8 cellular contexts compared by ENCODE assay signal in the genomic region with DNA sequence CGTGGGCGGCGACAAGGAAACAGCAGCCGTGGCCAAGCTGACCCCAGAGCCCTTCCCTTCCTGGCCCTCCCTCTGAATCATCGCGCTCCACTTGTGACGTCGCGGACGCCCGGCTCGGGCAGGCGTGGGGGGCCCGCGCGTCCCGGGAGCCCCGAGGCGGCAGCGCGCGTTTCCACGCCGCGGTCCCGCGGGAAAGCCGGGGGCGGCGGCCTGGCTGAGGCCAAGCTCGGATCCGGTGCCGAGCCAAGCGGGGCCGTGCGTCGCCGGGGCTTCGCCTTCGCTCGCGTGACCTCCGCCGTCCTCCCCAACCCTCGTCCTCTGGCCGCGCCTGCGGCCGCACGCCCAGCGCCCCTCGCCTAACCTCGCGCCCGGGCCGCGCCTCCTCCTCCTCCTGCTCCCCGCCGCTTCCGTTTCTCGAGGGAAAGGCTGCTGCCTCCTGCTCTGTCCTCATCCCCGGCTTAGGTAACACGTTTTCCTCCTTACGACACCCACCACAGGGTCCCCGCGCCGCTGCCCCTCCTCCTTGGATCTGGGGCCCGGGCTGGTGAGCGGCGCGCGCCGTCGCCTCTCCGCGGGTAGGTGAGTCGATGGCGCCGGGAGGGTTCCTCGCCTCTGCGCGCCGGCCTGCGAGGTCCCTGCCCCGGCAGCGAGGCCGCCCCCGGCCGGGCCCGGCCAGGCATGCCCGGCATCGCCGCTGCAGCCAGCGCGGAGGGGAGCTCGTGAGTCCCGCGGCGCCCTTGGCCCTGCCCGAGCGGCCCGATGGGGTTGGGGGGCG. TPM values are rescaled to one million over a fixed set of nuclear protein-coding genes. Genes with fewer than 3 reads are reported as not detected.
DNase-seq lines count a peak whose midpoint lies in the region; ATAC-seq, FAIRE-seq and TF ChIP-seq lines count a peak whose summit lies in the region.

A gene with protein sequence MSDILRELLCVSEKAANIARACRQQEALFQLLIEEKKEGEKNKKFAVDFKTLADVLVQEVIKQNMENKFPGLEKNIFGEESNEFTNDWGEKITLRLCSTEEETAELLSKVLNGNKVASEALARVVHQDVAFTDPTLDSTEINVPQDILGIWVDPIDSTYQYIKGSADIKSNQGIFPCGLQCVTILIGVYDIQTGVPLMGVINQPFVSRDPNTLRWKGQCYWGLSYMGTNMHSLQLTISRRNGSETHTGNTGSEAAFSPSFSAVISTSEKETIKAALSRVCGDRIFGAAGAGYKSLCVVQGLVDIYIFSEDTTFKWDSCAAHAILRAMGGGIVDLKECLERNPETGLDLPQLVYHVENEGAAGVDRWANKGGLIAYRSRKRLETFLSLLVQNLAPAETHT (plus strand): TSS at position 90 of the 775 bp plus-strand sequence. CDS start 16,514 bp downstream, outside the sequence.

- H3K9ac ChIP-seq in HUES48 (ENCODE audit: low read depth, low read length): no peak within 1 kb of the TSS

- peaks cover 7% of the 10 kb centered on the region for H3K4me1 Mint-ChIP-seq in progenitor cell of endocrine pancreas (ENCODE audit: low read depth)

- no peaks in the 10 kb centered on the region for H3K9me3 Mint-ChIP-seq in progenitor cell of endocrine pancreas (ENCODE audit: low read depth)

- peak within 1 kb of the TSS; percentile 80 for H3K4me3 Mint-ChIP-seq in progenitor cell of endocrine pancreas (ENCODE audit: low read depth)

- H3K36me3 Mint-ChIP-seq in progenitor cell of endocrine pancreas (ENCODE audit: insufficient read depth): no peaks in the 10 kb centered on the region

- H3K27me3 Mint-ChIP-seq in progenitor cell of endocrine pancreas: peaks cover 3% of the 10 kb centered on the region

- peaks cover 19% of the 10 kb centered on the region for H3K27me3 ChIP-seq in HUES48 (ENCODE audit: control insufficient read depth, insufficient read depth, low read length)
- no peaks in the 10 kb centered on the region for H3K27me3 ChIP-seq in ascending aorta
- H3K27me3 ChIP-seq in left ventricle myocardium inferior (ENCODE audit: low read depth): no peaks in the 10 kb centered on the region

- ATAC-seq in GM21528 (IDR thresholded peaks at IDR 0.05; ENCODE audit: low FRiP score, unreplicated experiment): peak; percentile 63

- FAIRE-seq in D721Med (lab: Jason Lieb, UNC): no peak

- peak; percentile 27 for DNase-seq in GM04504 (ENCODE audit: low read depth)
- DNase-seq in SW480 (ENCODE audit: low spot score): peak; percentile 71
- peak in 1 of 2 donors; percentile 90 for DNase-seq in ascending aorta (ENCODE audit: low spot score in 2 of 2)
- peak; percentile 80 for DNase-seq in left ventricle myocardium inferior
- DNase-seq in progenitor cell of endocrine pancreas (ENCODE audit: low spot score, unreplicated experiment): peak; percentile 34
- DNase-seq in D721Med (ENCODE audit: insufficient read length, low spot score): no peak

- H3K27ac Mint-ChIP-seq in progenitor cell of endocrine pancreas: peak within 1 kb of the TSS; percentile 89

- H3K9me3 ChIP-seq in HUES48 (ENCODE audit: control insufficient read depth, insufficient read depth, low read length) (no peaks in the 10 kb centered on the region), ascending aorta (no peaks in the 10 kb centered on the region), left ventricle myocardium inferior (replicated peaks) (no peaks in the 10 kb centered on the region)

- H3K27ac ChIP-seq in HUES48 (ENCODE audit: low read depth, low read length) (no peak within 1 kb of the TSS), ascending aorta (peak within 1 kb of the TSS; percentile 92 to 97), left ventricle myocardium inferior (replicated peaks) (peak within 1 kb of the TSS; percentile 95)

- H3K4me3 ChIP-seq in HUES48 (ENCODE audit: low read depth, low read length) (peak within 1 kb of the TSS; percentile 65), ascending aorta (peak within 1 kb of the TSS; percentile 60 to 81), left ventricle myocardium inferior (peak within 1 kb of the TSS; percentile 76)

- intact Hi-C loops in ascending aorta (cut with DNase I): loop anchor here (1.0 kb wide), 1 partner anchor 24 kb away; a partner anchor contains a TSS
- intact Hi-C loops in left ventricle myocardium inferior (cut with micrococcal nuclease): no loop called here

- peaks cover 14% of the 10 kb centered on the region; the same call in 1 of the 2 replicates for H3K4me1 ChIP-seq in HUES48 (ENCODE audit: control insufficient read depth, insufficient read depth, low read length)
- H3K4me1 ChIP-seq in ascending aorta: peaks cover 0 to 6% of the 10 kb centered on the region in 2 donors
- peaks cover 34% of the 10 kb centered on the region for H3K4me1 ChIP-seq in left ventricle myocardium inferior

- TF ChIP-seq CTCF in ascending aorta (IDR thresholded peaks at IDR 0.05): peak in 1 of 3 experiments; percentile 11
- no peak for TF ChIP-seq CTCF in left ventricle myocardium inferior (IDR thresholded peaks at IDR 0.05; ENCODE audit: borderline replicate concordance)
- TF ChIP-seq CTCF in progenitor cell of endocrine pancreas (IDR thresholded peaks at IDR 0.05; ENCODE audit: unreplicated experiment): no peak
- no peak for TF ChIP-seq CTCF in D721Med (IDR thresholded peaks at IDR 0.05; ENCODE audit: insufficient read depth, missing control alignments)

- H3K36me3 ChIP-seq in HUES48 (ENCODE audit: control insufficient read depth, insufficient read depth, low read length): no peaks in the 10 kb centered on the region
- H3K36me3 ChIP-seq in ascending aorta: no peaks in the 10 kb centered on the region
- no peaks in the 10 kb centered on the region for H3K36me3 ChIP-seq in left ventricle myocardium inferior

RNA-seq across cellular contexts. Expression of the gene that starts here (rescaled TPM):
- total RNA-seq in ascending aorta (13.3 TPM), left ventricle myocardium inferior (15.0 TPM), progenitor cell of endocrine pancreas (15.4 and 15.5 TPM in 2 replicates)
